8 cellular contexts compared by ENCODE assay signal in the genomic region with DNA sequence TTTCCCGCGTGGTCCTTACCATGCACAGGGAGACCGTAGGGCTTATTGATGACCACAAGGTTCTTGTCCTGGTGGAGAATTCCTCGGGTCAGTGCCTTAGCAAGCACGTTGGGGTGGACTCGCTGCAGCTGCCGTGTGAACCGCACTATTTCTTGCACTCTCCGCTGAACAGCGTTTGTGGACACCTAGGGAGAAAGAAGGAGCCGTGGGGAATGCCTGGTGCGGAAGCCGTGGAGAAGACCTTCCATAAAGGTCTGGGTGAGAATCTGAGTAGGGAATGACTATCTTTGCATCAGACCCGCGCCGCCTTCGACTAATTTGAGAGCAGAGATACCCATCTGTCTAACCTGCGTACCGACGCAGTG.
DNase-seq lines count a peak whose midpoint lies in the region; FAIRE-seq and TF ChIP-seq lines count a peak whose summit lies in the region.

No MANE protein-coding gene starts in this region.

- H3K27me3 ChIP-seq in HUES6 (ENCODE audit: control insufficient read depth, insufficient read depth, low read length) (no peaks in the 10 kb centered on the region), mucosa of stomach (ENCODE audit: control insufficient read depth, insufficient read depth, low read length) (no peaks in the 10 kb centered on the region)

- no peaks in the 10 kb centered on the region for H3K9me3 ChIP-seq in HUES6 (ENCODE audit: control insufficient read depth, insufficient read depth, low read depth, low read length)
- H3K9me3 ChIP-seq in mucosa of stomach (ENCODE audit: control insufficient read depth, low read length) = no peaks in the 10 kb centered on the region

- TF ChIP-seq CTCF in AG09309 (IDR thresholded peaks at IDR 0.05; ENCODE audit: control insufficient read depth, insufficient read depth, low read depth, low read length, missing control alignments) (no peak), cardiac fibroblast (IDR thresholded peaks at IDR 0.05; ENCODE audit: low read depth, low read length) (no peak)

- H3K27ac ChIP-seq in HUES6 (ENCODE audit: low read depth, low read length) = peak overlapping the region; percentile 73; the same call in 1 of the 2 replicates

- no peak for TF ChIP-seq POLR2A in H54 (IDR thresholded peaks at IDR 0.05; ENCODE audit: low read depth, low read length)

- H3K36me3 ChIP-seq in HUES6 (ENCODE audit: control insufficient read depth, insufficient read depth, low read length) (peaks cover 36% of the 10 kb centered on the region), mucosa of stomach (ENCODE audit: control insufficient read depth, insufficient read depth, low read length) (no peaks in the 10 kb centered on the region)

- DNase-seq in AG09309 (ENCODE audit: low read depth) = no peak
- DNase-seq in cardiac fibroblast (ENCODE audit: low read depth in 2 of 2) = no peak
- DNase-seq in activated effector memory CD4-positive, alpha-beta T cell treated with Interleukin-2 at 50 U/mL for 16 hours = no peak
- DNase-seq in H54 (ENCODE audit: insufficient read length, low spot score) = no peak
- no peak for DNase-seq in NCI-H1436 treated with DMSO at 0.1 percent for 48 hours (lab: John Stamatoyannopoulos, UW)
- DNase-seq in GOT3 (lab: John Stamatoyannopoulos, UW) = no peak

- H3K4me1 ChIP-seq in HUES6 (ENCODE audit: control insufficient read depth, insufficient read depth, low read length) (peaks cover 15% of the 10 kb centered on the region; the same call in 1 of the 2 replicates), mucosa of stomach (ENCODE audit: control insufficient read depth, insufficient read depth, low read length) (peaks cover 3% of the 10 kb centered on the region)

- H3K9ac ChIP-seq in HUES6 (ENCODE audit: low read length) (peak overlapping the region; percentile 87), mucosa of stomach (ENCODE audit: low read length) (peak overlapping the region; percentile 83)

- H3K4me3 ChIP-seq in AG09309 (ENCODE audit: control insufficient read depth, low read depth, low read length) (peak overlapping the region; percentile 69), HUES6 (ENCODE audit: low read depth, low read length) (peak overlapping the region; percentile 97), cardiac fibroblast (replicated peaks in 1 of 2; ENCODE audit: low read depth in 2 of 2, low read length in 2 of 2) (peak overlapping the region; percentile 77 to 97), mucosa of stomach (ENCODE audit: low read length) (peak overlapping the region; percentile 92)

- FAIRE-seq in H54 (lab: Jason Lieb, UNC) = no peak
